ENCODE assay signal across 8 cellular contexts in genomic region chr11:9615031-9615451, GRCh38. TPM values are rescaled to one million over a fixed set of nuclear protein-coding genes. Genes with fewer than 3 reads are reported as not detected.
DNase-seq lines count a peak whose midpoint lies in the region; ATAC-seq and TF ChIP-seq lines count a peak whose summit lies in the region.

No MANE protein-coding gene starts in this region.

- H3K4me1 Mint-ChIP-seq in neural progenitor cell, result peaks cover 16% of the 10 kb centered on the region

- peaks cover 10% of the 10 kb centered on the region for H3K4me1 ChIP-seq in neural progenitor cell

- H3K36me3 ChIP-seq in neural progenitor cell, result no peaks in the 10 kb centered on the region

- peak overlapping the region; percentile 72 for H3K4me3 Mint-ChIP-seq in neural progenitor cell

- intact Hi-C loops in Right ventricle myocardium inferior (cut with DNase I), result loop anchor here (2.0 kb wide), 1 partner anchor 48 kb away; no protein-coding TSS in a partner anchor

- ATAC-seq in GM19467 (IDR thresholded peaks at IDR 0.05; ENCODE audit: unreplicated experiment) (peak; percentile 43), HG03457 (IDR thresholded peaks at IDR 0.05; ENCODE audit: unreplicated experiment) (peak; percentile 39), Right ventricle myocardium inferior (no peak)

- H3K27me3 ChIP-seq in neural progenitor cell, result peaks cover 7% of the 10 kb centered on the region

- no peaks in the 10 kb centered on the region for H3K9me3 Mint-ChIP-seq in neural progenitor cell

- no peak overlapping the region for H2AFZ ChIP-seq in neural progenitor cell (replicated peaks)

- H3K4me3 ChIP-seq in neural progenitor cell, result no peak overlapping the region

- H3K27me3 Mint-ChIP-seq in neural progenitor cell (ENCODE audit: insufficient read depth, low read depth), result no peaks in the 10 kb centered on the region

- H3K9me3 ChIP-seq in neural progenitor cell (ENCODE audit: low read depth), result no peaks in the 10 kb centered on the region

- H3K9ac ChIP-seq in neural progenitor cell, result no peak overlapping the region

- peak overlapping the region; percentile 81 for H3K4me2 ChIP-seq in neural progenitor cell

- no peak overlapping the region for H3K27ac Mint-ChIP-seq in neural progenitor cell

- no peaks in the 10 kb centered on the region for H3K36me3 Mint-ChIP-seq in neural progenitor cell

- no peak overlapping the region for H3K27ac ChIP-seq in neural progenitor cell

- H3K79me2 ChIP-seq in neural progenitor cell (ENCODE audit: low read depth), result no peaks in the 10 kb centered on the region

- TF ChIP-seq CTCF in neural progenitor cell (IDR thresholded peaks at IDR 0.05), result no peak

- peaks cover 23% of the 10 kb centered on the region for H3F3A ChIP-seq in neural progenitor cell (ENCODE audit: low read depth)

- no peaks in the 10 kb centered on the region for H4K20me1 ChIP-seq in neural progenitor cell (ENCODE audit: low read depth)

- DNase-seq in GM03348 (ENCODE audit: low spot score), result peak; percentile 20
- DNase-seq in astrocyte of the hippocampus (ENCODE audit: low read depth, low spot score), result peak; percentile 28
- DNase-seq in neural progenitor cell (ENCODE audit: low spot score), result no peak
- no peak for DNase-seq in NCI-H1694 (lab: John Stamatoyannopoulos, UW)
- no peak for DNase-seq in DMS53 (lab: John Stamatoyannopoulos, UW)
- DNase-seq in Right ventricle myocardium inferior (ENCODE audit: missing footprints), result no peak

RNA-seq across cellular contexts. Expression of gene WEE1, which starts 41.6 kb away (rescaled TPM):
- total RNA-seq in neural progenitor cell (ENCODE audit: low replicate concordance) (123 and 156 TPM in 2 replicates), Right ventricle myocardium inferior (40.1 TPM)

RNA-seq across cellular contexts. Expression of gene SWAP70, which starts 48.8 kb away (rescaled TPM):
- 18.3 and 25.5 TPM in 2 replicates for total RNA-seq in neural progenitor cell (ENCODE audit: low replicate concordance)
- 22.6 TPM for total RNA-seq in Right ventricle myocardium inferior

Comparison
In these comparisons a context has a peak if more than half of its experiments do, and no peak if none do; other contexts are left out.
1. DNase-seq: peak in GM03348 (single experiment) and astrocyte of the hippocampus (single experiment); none in neural progenitor cell (single experiment), NCI-H1694 (single experiment), DMS53 (single experiment) and Right ventricle myocardium inferior (single experiment).